Comparison of ENCODE assay signal across 8 cellular contexts in genomic region chr9:122931851-122932199, GRCh38. TPM values are rescaled to one million over a fixed set of nuclear protein-coding genes. Genes with fewer than 3 reads are reported as not detected.
DNase-seq lines count a peak whose midpoint lies in the region; ATAC-seq and TF ChIP-seq lines count a peak whose summit lies in the region.

No MANE protein-coding gene starts in this region.

- H3K4me3 Mint-ChIP-seq in stimulated activated naive CD8-positive, alpha-beta T cell treated with anti-CD3 and anti-CD28 coated beads, Interleukin-15, Interleukin-2, amounts not matched to agents 100 ng/mL and 50 ng/mL, for 24 hours, result no peak overlapping the region

- H3K36me3 ChIP-seq in left lung (peaks cover 0 to 6% of the 10 kb centered on the region in 2 donors), uterus (no peaks in the 10 kb centered on the region)

- H3K36me3 Mint-ChIP-seq in stimulated activated naive CD8-positive, alpha-beta T cell treated with anti-CD3 and anti-CD28 coated beads, Interleukin-15, Interleukin-2, amounts not matched to agents 100 ng/mL and 50 ng/mL, for 24 hours (ENCODE audit: low read depth), result peaks cover 11% of the 10 kb centered on the region

- intact Hi-C loops in left lung (cut with DNase I), result no loop called here
- intact Hi-C loops in uterus (cut with DNase I; ENCODE audit: low total_unique reads), result no loop called here

- H3K27ac Mint-ChIP-seq in stimulated activated naive CD8-positive, alpha-beta T cell treated with anti-CD3 and anti-CD28 coated beads, Interleukin-15, Interleukin-2, amounts not matched to agents 100 ng/mL and 50 ng/mL, for 24 hours, result peak overlapping the region; percentile 86

- TF ChIP-seq CTCF in left lung (IDR thresholded peaks at IDR 0.05) (no peak), uterus (IDR thresholded peaks at IDR 0.05) (no peak)

- H3K4me3 ChIP-seq in left lung (peak overlapping the region; percentile 92 to 97), uterus (peak overlapping the region; percentile 71 to 86)

- H3K9me3 ChIP-seq in left lung (no peaks in the 10 kb centered on the region), uterus (no peaks in the 10 kb centered on the region)

- TF ChIP-seq POLR2A in uterus (IDR thresholded peaks at IDR 0.05), result no peak

- ATAC-seq in stimulated activated naive CD8-positive, alpha-beta T cell treated with anti-CD3 and anti-CD28 coated beads, Interleukin-15, Interleukin-2, amounts not matched to agents 100 U/mL and 50 U/mL, for 24 hours, result no peak
- peak; percentile 32 for ATAC-seq in left lung
- ATAC-seq in activated CD4-positive, CD25-positive, alpha-beta regulatory T cell treated with anti-CD3 and anti-CD28 coated beads, Interleukin-2, amount 50 U/mL, for 24 hours, result no peak

- no peaks in the 10 kb centered on the region for H3K9me3 Mint-ChIP-seq in stimulated activated naive CD8-positive, alpha-beta T cell treated with anti-CD3 and anti-CD28 coated beads, Interleukin-15, Interleukin-2, amounts not matched to agents 100 ng/mL and 50 ng/mL, for 24 hours

- no peak for DNase-seq in stimulated activated naive CD8-positive, alpha-beta T cell treated with anti-CD3 and anti-CD28 coated beads, Interleukin-15, Interleukin-2, amounts not matched to agents 100 U/mL and 50 U/mL, for 24 hours
- DNase-seq in left lung (no peak), uterus (no peak), NCI-H748 treated with DMSO at 0.1 percent for 48 hours (lab: John Stamatoyannopoulos, UW) (no peak), D341Med (ENCODE audit: low spot score) (no peak)

- no peaks in the 10 kb centered on the region for H3K27me3 Mint-ChIP-seq in stimulated activated naive CD8-positive, alpha-beta T cell treated with anti-CD3 and anti-CD28 coated beads, Interleukin-15, Interleukin-2, amounts not matched to agents 100 ng/mL and 50 ng/mL, for 24 hours

- no peaks in the 10 kb centered on the region for H3K27me3 ChIP-seq in left lung
- no peaks in the 10 kb centered on the region for H3K27me3 ChIP-seq in uterus

- H3K4me1 ChIP-seq in left lung (peaks cover 12 to 40% of the 10 kb centered on the region in 2 donors), uterus (peaks cover 0 to 4% of the 10 kb centered on the region in 2 donors)

- H3K4me1 Mint-ChIP-seq in stimulated activated naive CD8-positive, alpha-beta T cell treated with anti-CD3 and anti-CD28 coated beads, Interleukin-15, Interleukin-2, amounts not matched to agents 100 ng/mL and 50 ng/mL, for 24 hours (ENCODE audit: low read depth), result peaks cover 21% of the 10 kb centered on the region

- peak overlapping the region; percentile 76 for H3K27ac ChIP-seq in angular gyrus (ENCODE audit: low read depth, low read length)
- peak overlapping the region; percentile 86 for H3K27ac ChIP-seq in left lung
- peak overlapping the region; percentile 73 to 82 for H3K27ac ChIP-seq in uterus

RNA-seq across cellular contexts. Expression of gene ZBTB26, which starts 0.5 kb away (rescaled TPM):
- total RNA-seq in left lung (1 to 10 TPM; 5.2 to 5.4 TPM), uterus (10 to 100 TPM in 2 of 4 donors, 1 to 10 TPM in 2; 8.8 to 14.9 (median 12.4) TPM)

RNA-seq across cellular contexts. Expression of gene RABGAP1, which starts 9.0 kb away (rescaled TPM):
- total RNA-seq in left lung, result 10 to 100 TPM; 52.6 to 55.4 TPM
- 100 to 1,000 TPM in 1 of 4 donors, 10 to 100 TPM in 3; 81.2 to 107 (median 91.0) TPM for total RNA-seq in uterus

RNA-seq across cellular contexts. Expression of gene ZBTB6, which starts 18.7 kb away (rescaled TPM):
- total RNA-seq in left lung, result 1 to 10 TPM; 6.9 to 8.6 TPM
- 10 to 100 TPM in 3 of 4 donors, 1 to 10 TPM in 1; 3.8 to 39.1 (median 13.3) TPM for total RNA-seq in uterus

RNA-seq across cellular contexts. Expression of gene RC3H2, which starts 26.7 kb away (rescaled TPM):
- 10 to 100 TPM; 46.1 to 48.3 TPM for total RNA-seq in left lung
- total RNA-seq in uterus, result 10 to 100 TPM; 21.8 to 69.0 (median 52.5) TPM
